Comparison of ENCODE assay signal across 1 cellular context in genomic region chr7:126005064-126005463, GRCh38.
TF ChIP-seq lines count a peak whose summit lies in the region.

No MANE protein-coding gene starts in this region.

TF ChIP-seq in WTC11, 78 proteins besides CTCF, POLR2A, EP300 and RAD21 (continued from another document):
- TF ChIP-seq ESRRA (CRISPR knock-in tag; IDR thresholded peaks at IDR 0.05; ENCODE audit: borderline replicate concordance) = no peak
- no peak for TF ChIP-seq IRF2 (CRISPR knock-in tag; IDR thresholded peaks at IDR 0.05; ENCODE audit: borderline replicate concordance, low read depth)
- TF ChIP-seq AR (CRISPR knock-in tag; IDR thresholded peaks at IDR 0.05) = no peak
TF ChIP-seq in WTC11: peak in this region for 0.
